Comparison of ENCODE assay signal across 5 cellular contexts in the genomic region with DNA sequence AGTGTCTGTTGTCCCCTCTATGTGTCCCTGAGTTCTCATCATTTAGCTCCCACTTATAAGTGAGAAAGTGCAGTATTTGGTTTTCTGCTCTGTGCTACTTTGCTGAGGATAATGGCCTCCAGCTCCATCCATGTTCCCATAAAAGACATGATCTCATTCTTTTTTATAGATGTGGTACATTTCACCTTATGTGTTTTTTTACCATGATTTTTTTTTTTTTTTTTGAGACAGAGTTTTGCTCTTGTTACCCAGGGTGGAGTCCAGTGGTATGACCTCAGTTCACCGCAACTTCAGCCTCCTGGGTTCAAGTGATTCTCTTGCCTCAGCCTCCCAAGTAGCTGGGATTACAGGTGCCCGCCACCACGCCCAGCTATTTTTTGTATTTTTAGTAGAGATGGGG. TPM values are rescaled to one million over a fixed set of nuclear protein-coding genes. Genes with fewer than 3 reads are reported as not detected.
"Had no signal": no experiment of that assay in that cellular context is flagged by ENCODE, and none has a peak within 500 bp of the region (broad histone marks: within the 10 kb centered on the region; RNA-seq: fewer than 3 reads in every experiment).

No MANE protein-coding gene starts in this region.

RNA-seq across cellular contexts. Expression of a gene that starts 56.9 kb away (rescaled TPM):
- total RNA-seq: activated CD4-positive, alpha-beta memory T cell treated with anti-CD3 and anti-CD28 coated beads for 36 hours; activated CD8-positive, alpha-beta memory T cell treated with anti-CD3 and anti-CD28 coated beads for 36 hours; activated naive CD4-positive, alpha-beta T cell treated with anti-CD3 and anti-CD28 coated beads for 36 hours; activated T-helper 1 cell treated with anti-CD3 and anti-CD28 coated beads, Interleukin-12 subunit alpha, Interleukin-12 subunit beta, Interleukin-2, Interleukin-4 antibody, amounts not matched to agents 30 ng/mL and 10 ng/mL and 1 ng/mL, durations not matched to agents 14 hours and 24 hours and 36 hours had no signal
- polyA plus RNA-seq: naive thymus-derived CD4-positive, alpha-beta T cell had no signal
